In genomic region chr10:56823849-56824248, GRCh38 we compare ENCODE assay signal across 8 cellular contexts.
DNase-seq lines count a peak whose midpoint lies in the region; ATAC-seq and TF ChIP-seq lines count a peak whose summit lies in the region.

No MANE protein-coding gene starts in this region.

- H3K4me3 ChIP-seq in BE2C (ENCODE audit: low read depth, low read length) (no peak overlapping the region), IMR-90 (ENCODE audit: insufficient read depth, low read depth, low read length) (no peak overlapping the region)

- no peak overlapping the region for H3K18ac ChIP-seq in IMR-90 (ENCODE audit: low read depth, low read length)

- H3K4me2 ChIP-seq in IMR-90 (ENCODE audit: low read depth, low read length): no peak overlapping the region

- H3K36me3 ChIP-seq in BE2C (no peaks in the 10 kb centered on the region), IMR-90 (ENCODE audit: control insufficient read depth, insufficient read depth, low read length) (no peaks in the 10 kb centered on the region)

- no peak overlapping the region for H3K4me3 Mint-ChIP-seq in stimulated activated effector memory CD8-positive, alpha-beta T cell treated with anti-CD3 and anti-CD28 coated beads, Interleukin-12 subunit alpha, Interleukin-12 subunit beta, amount 100 ng/mL, for 72 hours
- no peak overlapping the region for H3K4me3 Mint-ChIP-seq in activated naive CD4-positive, alpha-beta T cell treated with anti-CD3 and anti-CD28 coated beads, Interleukin-2, amount 10 ng/mL, durations not matched to agents 7 days and 5 days

- in situ Hi-C loops in IMR-90 (cut with MboI; ENCODE audit: low sequenced_read_pairs): no loop called here

- H2AK5ac ChIP-seq in IMR-90 (ENCODE audit: low read depth, low read length): no peak overlapping the region

- no peak for TF ChIP-seq POLR2A in IMR-90 (IDR thresholded peaks at IDR 0.05; ENCODE audit: low read depth, low read length)

- H3K9me1 ChIP-seq in IMR-90 (ENCODE audit: insufficient read depth, low read length): no peaks in the 10 kb centered on the region

- TF ChIP-seq RAD21 in IMR-90 (IDR thresholded peaks at IDR 0.05; ENCODE audit: low read length): peak; percentile 15; the same call in 1 of the 2 replicates

- H2AK9ac ChIP-seq in IMR-90 (replicated peaks; ENCODE audit: low read depth, low read length, poor library complexity): no peak overlapping the region

- no peak overlapping the region for H4K8ac ChIP-seq in IMR-90 (ENCODE audit: low read depth in 2 of 2, low read length in 2 of 2)

- peaks cover 26% of the 10 kb centered on the region for H3K9me3 Mint-ChIP-seq in stimulated activated effector memory CD8-positive, alpha-beta T cell treated with anti-CD3 and anti-CD28 coated beads, Interleukin-12 subunit alpha, Interleukin-12 subunit beta, amount 100 ng/mL, for 72 hours
- H3K9me3 Mint-ChIP-seq in activated naive CD4-positive, alpha-beta T cell treated with anti-CD3 and anti-CD28 coated beads, Interleukin-2, amount 10 ng/mL, durations not matched to agents 7 days and 5 days: peaks cover 21% of the 10 kb centered on the region

- no peak overlapping the region for H2BK15ac ChIP-seq in IMR-90 (ENCODE audit: low read depth, low read length)

- no peaks in the 10 kb centered on the region for H3K27me3 ChIP-seq in BE2C
- H3K27me3 ChIP-seq in IMR-90 (ENCODE audit: control insufficient read depth, insufficient read depth, low read length): no peaks in the 10 kb centered on the region

- H3K27ac ChIP-seq in IMR-90 (ENCODE audit: insufficient read depth, low read length): no peak overlapping the region

- no peak overlapping the region for H2BK120ac ChIP-seq in IMR-90 (ENCODE audit: low read depth, low read length)

- no peaks in the 10 kb centered on the region for H3K9me3 ChIP-seq in BE2C
- peaks cover 16% of the 10 kb centered on the region for H3K9me3 ChIP-seq in IMR-90 (ENCODE audit: control insufficient read depth, insufficient read depth, low read length)

- H3K27me3 Mint-ChIP-seq in activated naive CD4-positive, alpha-beta T cell treated with anti-CD3 and anti-CD28 coated beads, Interleukin-2, amount 10 ng/mL, durations not matched to agents 7 days and 5 days: no peaks in the 10 kb centered on the region

- POLR2A ChIA-PET in IMR-90 (lab: Charles Lee; ENCODE audit: unreplicated experiment): no interaction called here

- H2BK5ac ChIP-seq in IMR-90 (ENCODE audit: low read depth, low read length, poor library complexity, severe bottlenecking): no peak overlapping the region

- H3K23ac ChIP-seq in IMR-90 (ENCODE audit: low read depth, low read length): no peak overlapping the region

- H3K79me1 ChIP-seq in IMR-90 (ENCODE audit: low read depth in 1 of 2, low read length in 2 of 2): no peaks in the 10 kb centered on the region

- CTCF ChIA-PET in IMR-90 (lab: Yijun Ruan, JAX): no interaction called here
- CTCF ChIA-PET in activated naive CD4-positive, alpha-beta T cell treated with anti-CD3 and anti-CD28 coated beads, Interleukin-2, amount 10 ng/mL, durations not matched to agents 7 days and 5 days (lab: Charles Lee): no interaction called here

- no peaks in the 10 kb centered on the region for H3K4me1 ChIP-seq in BE2C
- no peaks in the 10 kb centered on the region for H3K4me1 ChIP-seq in IMR-90 (ENCODE audit: control insufficient read depth, insufficient read depth, low read length)

- no peak overlapping the region for H4K5ac ChIP-seq in IMR-90 (ENCODE audit: low read depth, low read length)

- H3K56ac ChIP-seq in IMR-90 (ENCODE audit: extremely low read depth, insufficient read depth, low read length): no peak overlapping the region

- WGBS in IMR-90 (ENCODE audit: extremely low coverage in 2 of 2, insufficient read length in 1 of 2), 2 experiments: no CpG with 5 or more reads among the region's 1 CpG

- H3K14ac ChIP-seq in IMR-90 (replicated peaks; ENCODE audit: low read depth, low read length): no peak overlapping the region

- no peak overlapping the region for H3K4ac ChIP-seq in IMR-90 (ENCODE audit: low read depth, low read length)

- TF ChIP-seq CTCF in BE2C (IDR thresholded peaks at IDR 0.05; ENCODE audit: low read depth, low read length) (peak; percentile 51), IMR-90 (conservative IDR thresholded peaks at IDR 0.05; ENCODE audit: low read depth, low read length) (0 out of 2 replicates have a peak, but pooled peaks have one; percentile 10)

- H4K20me1 ChIP-seq in IMR-90 (ENCODE audit: insufficient read depth, low read length): no peaks in the 10 kb centered on the region

- no peak overlapping the region for H2AFZ ChIP-seq in IMR-90 (replicated peaks; ENCODE audit: low read length, poor library complexity)

- ATAC-seq in GM21367 (IDR thresholded peaks at IDR 0.05; ENCODE audit: unreplicated experiment): peak; percentile 64
- ATAC-seq in IMR-90 (ENCODE audit: low read depth): no peak
- ATAC-seq in stimulated activated effector memory CD8-positive, alpha-beta T cell treated with anti-CD3 and anti-CD28 coated beads, Interleukin-12 subunit alpha, Interleukin-12 subunit beta, amount 100 ng/mL, for 72 hours: no peak
- ATAC-seq in HG03280 (IDR thresholded peaks at IDR 0.05; ENCODE audit: unreplicated experiment): no peak

- H3K36me3 Mint-ChIP-seq in stimulated activated effector memory CD8-positive, alpha-beta T cell treated with anti-CD3 and anti-CD28 coated beads, Interleukin-12 subunit alpha, Interleukin-12 subunit beta, amount 100 ng/mL, for 72 hours: no peaks in the 10 kb centered on the region
- no peaks in the 10 kb centered on the region for H3K36me3 Mint-ChIP-seq in activated naive CD4-positive, alpha-beta T cell treated with anti-CD3 and anti-CD28 coated beads, Interleukin-2, amount 10 ng/mL, durations not matched to agents 7 days and 5 days

- H2BK20ac ChIP-seq in IMR-90 (ENCODE audit: low read depth, low read length): no peak overlapping the region

- H3K9ac ChIP-seq in IMR-90 (ENCODE audit: low read depth, low read length): no peak overlapping the region

- no TSS peak for BruUV-seq in IMR-90 (replicated peaks; lab: Mats Ljungman, UMichigan)

- no peak for DNase-seq in BE2C
- no peak for DNase-seq in IMR-90
- DNase-seq in cerebellar cortex (ENCODE audit: low spot score): peak; percentile 1
- DNase-seq in activated effector memory CD4-positive, alpha-beta T cell treated with Interleukin-2 at 50 U/mL for 16 hours: no peak
- no peak for DNase-seq in stimulated activated effector memory CD8-positive, alpha-beta T cell treated with anti-CD3 and anti-CD28 coated beads, Interleukin-12 subunit alpha, Interleukin-12 subunit beta, amount 100 ng/mL, for 72 hours (ENCODE audit: low spot score in 2 of 2)
- no peak for DNase-seq in activated naive CD4-positive, alpha-beta T cell treated with anti-CD3 and anti-CD28 coated beads, Interleukin-2, amount 10 ng/mL, durations not matched to agents 7 days and 5 days

- no peak overlapping the region for H3K27ac Mint-ChIP-seq in stimulated activated effector memory CD8-positive, alpha-beta T cell treated with anti-CD3 and anti-CD28 coated beads, Interleukin-12 subunit alpha, Interleukin-12 subunit beta, amount 100 ng/mL, for 72 hours
- no peak overlapping the region for H3K27ac Mint-ChIP-seq in activated naive CD4-positive, alpha-beta T cell treated with anti-CD3 and anti-CD28 coated beads, Interleukin-2, amount 10 ng/mL, durations not matched to agents 7 days and 5 days

- no peak overlapping the region for H4K91ac ChIP-seq in IMR-90 (ENCODE audit: insufficient read depth, low read depth, low read length)

- intact Hi-C loops in IMR-90 (cut with micrococcal nuclease): no loop called here

- dilution Hi-C loops in IMR-90 (cut with HindIII; ENCODE audit: low sequenced_read_pairs, unreplicated experiment): no loop called here

- no peaks in the 10 kb centered on the region for H3K4me1 Mint-ChIP-seq in stimulated activated effector memory CD8-positive, alpha-beta T cell treated with anti-CD3 and anti-CD28 coated beads, Interleukin-12 subunit alpha, Interleukin-12 subunit beta, amount 100 ng/mL, for 72 hours
- H3K4me1 Mint-ChIP-seq in activated naive CD4-positive, alpha-beta T cell treated with anti-CD3 and anti-CD28 coated beads, Interleukin-2, amount 10 ng/mL, durations not matched to agents 7 days and 5 days: no peaks in the 10 kb centered on the region

TF ChIP-seq in IMR-90, 13 proteins besides CTCF, POLR2A, EP300 and RAD21:
- TF ChIP-seq USF2 (IDR thresholded peaks at IDR 0.05; ENCODE audit: low read depth, low read length): no peak
- no peak for TF ChIP-seq RFX5 (IDR thresholded peaks at IDR 0.05; ENCODE audit: low read depth, low read length)
- no peak for TF ChIP-seq MXI1 (IDR thresholded peaks at IDR 0.05; ENCODE audit: borderline replicate concordance, low read depth, low read length)
- TF ChIP-seq MAFK (IDR thresholded peaks at IDR 0.05; ENCODE audit: low read depth, low read length): no peak
- no peak for TF ChIP-seq FOS (IDR thresholded peaks at IDR 0.05; ENCODE audit: low read depth, low read length)
- TF ChIP-seq NFE2L2 (IDR thresholded peaks at IDR 0.05; ENCODE audit: low read depth, low read length): no peak
- no peak for TF ChIP-seq ELK1 (IDR thresholded peaks at IDR 0.05; ENCODE audit: borderline replicate concordance, low read depth, low read length)
- no peak for TF ChIP-seq BHLHE40 (IDR thresholded peaks at IDR 0.05; ENCODE audit: low read depth, low read length)
- TF ChIP-seq RCOR1 (IDR thresholded peaks at IDR 0.05; ENCODE audit: insufficient replicate concordance, low read length): no peak
- TF ChIP-seq SMC3 (IDR thresholded peaks at IDR 0.05; ENCODE audit: low read depth, low read length): no peak
